Comparison of ENCODE assay signal across 1 cellular context in the genomic region with DNA sequence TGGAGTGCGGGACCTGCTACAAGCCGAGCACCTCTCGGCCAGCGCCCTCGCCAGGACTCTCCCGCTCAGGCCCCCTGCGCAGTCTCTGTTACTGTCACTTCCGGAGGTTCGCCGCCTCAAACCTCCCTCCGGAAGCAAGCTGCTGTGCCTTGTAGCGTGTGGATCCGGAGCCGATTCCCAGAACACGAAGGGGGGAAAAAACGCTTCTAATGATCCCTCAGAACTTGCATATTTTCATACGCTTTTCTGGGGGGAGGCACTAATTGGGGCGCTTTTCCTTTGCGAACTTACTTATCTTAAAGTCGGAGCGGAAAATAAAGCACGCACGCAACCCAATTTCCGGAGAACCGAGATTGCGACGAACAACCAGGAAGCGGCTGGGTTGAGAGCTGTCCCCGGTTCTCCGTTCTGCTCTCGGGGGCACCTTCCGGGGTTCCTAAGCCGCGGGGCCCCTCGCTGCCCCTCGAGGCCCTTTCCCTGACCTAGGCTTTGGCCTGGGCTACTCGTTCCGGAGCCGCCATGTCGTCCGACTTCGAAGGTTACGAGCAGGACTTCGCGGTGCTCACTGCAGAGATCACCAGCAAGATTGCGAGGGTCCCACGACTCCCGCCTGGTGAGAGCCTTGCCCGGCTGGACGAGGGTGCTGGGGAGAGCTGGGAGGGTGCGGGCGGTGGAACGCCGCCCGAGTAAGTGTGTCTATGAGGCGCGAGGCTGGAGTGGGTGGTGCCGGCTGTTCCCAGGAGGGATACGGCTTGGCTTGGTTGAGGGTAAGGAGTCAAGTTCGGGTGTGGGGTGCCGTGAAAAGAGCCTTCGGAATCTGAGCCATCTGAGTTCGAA.
TF ChIP-seq lines count a peak whose summit lies in the region.

A gene (plus strand): TSS at position 361 of the 837 bp plus-strand sequence. CDS start 159 bp downstream, at position 520.
A gene with protein sequence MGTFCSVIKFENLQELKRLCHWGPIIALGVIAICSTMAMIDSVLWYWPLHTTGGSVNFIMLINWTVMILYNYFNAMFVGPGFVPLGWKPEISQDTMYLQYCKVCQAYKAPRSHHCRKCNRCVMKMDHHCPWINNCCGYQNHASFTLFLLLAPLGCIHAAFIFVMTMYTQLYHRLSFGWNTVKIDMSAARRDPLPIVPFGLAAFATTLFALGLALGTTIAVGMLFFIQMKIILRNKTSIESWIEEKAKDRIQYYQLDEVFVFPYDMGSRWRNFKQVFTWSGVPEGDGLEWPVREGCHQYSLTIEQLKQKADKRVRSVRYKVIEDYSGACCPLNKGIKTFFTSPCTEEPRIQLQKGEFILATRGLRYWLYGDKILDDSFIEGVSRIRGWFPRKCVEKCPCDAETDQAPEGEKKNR (minus strand): TSS at position 60 of the 837 bp plus-strand sequence. CDS start 1,478 bp downstream, outside the sequence.

TF ChIP-seq in HepG2, 621 proteins besides CTCF, POLR2A, EP300 and RAD21 (continued from another document and continues in another):
- TF ChIP-seq, protein P1, sequence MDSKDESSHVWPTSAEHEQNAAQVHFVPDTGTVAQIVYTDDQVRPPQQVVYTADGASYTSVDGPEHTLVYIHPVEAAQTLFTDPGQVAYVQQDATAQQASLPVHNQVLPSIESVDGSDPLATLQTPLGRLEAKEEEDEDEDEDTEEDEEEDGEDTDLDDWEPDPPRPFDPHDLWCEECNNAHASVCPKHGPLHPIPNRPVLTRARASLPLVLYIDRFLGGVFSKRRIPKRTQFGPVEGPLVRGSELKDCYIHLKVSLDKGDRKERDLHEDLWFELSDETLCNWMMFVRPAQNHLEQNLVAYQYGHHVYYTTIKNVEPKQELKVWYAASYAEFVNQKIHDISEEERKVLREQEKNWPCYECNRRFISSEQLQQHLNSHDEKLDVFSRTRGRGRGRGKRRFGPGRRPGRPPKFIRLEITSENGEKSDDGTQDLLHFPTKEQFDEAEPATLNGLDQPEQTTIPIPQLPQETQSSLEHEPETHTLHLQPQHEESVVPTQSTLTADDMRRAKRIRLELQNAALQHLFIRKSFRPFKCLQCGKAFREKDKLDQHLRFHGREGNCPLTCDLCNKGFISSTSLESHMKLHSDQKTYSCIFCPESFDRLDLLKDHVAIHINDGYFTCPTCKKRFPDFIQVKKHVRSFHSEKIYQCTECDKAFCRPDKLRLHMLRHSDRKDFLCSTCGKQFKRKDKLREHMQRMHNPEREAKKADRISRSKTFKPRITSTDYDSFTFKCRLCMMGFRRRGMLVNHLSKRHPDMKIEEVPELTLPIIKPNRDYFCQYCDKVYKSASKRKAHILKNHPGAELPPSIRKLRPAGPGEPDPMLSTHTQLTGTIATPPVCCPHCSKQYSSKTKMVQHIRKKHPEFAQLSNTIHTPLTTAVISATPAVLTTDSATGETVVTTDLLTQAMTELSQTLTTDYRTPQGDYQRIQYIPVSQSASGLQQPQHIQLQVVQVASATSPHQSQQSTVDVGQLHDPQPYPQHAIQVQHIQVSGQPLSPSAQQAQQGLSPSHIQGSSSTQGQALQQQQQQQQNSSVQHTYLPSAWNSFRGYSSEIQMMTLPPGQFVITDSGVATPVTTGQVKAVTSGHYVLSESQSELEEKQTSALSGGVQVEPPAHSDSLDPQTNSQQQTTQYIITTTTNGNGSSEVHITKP (CRISPR knock-in tag; IDR thresholded peaks at IDR 0.05; ENCODE audit: low read depth), result 0 out of 2 replicates have a peak, but pooled peaks have one; percentile 10
- TF ChIP-seq ZFY (CRISPR knock-in tag; IDR thresholded peaks at IDR 0.05), result peak; percentile 61
- TF ChIP-seq ZNF567 (CRISPR knock-in tag; IDR thresholded peaks at IDR 0.05; ENCODE audit: borderline replicate concordance), result no peak
- no peak for TF ChIP-seq ZNF672 (CRISPR knock-in tag; IDR thresholded peaks at IDR 0.05)
- peak; percentile 87; the same call in 1 of the 2 replicates for TF ChIP-seq ZNF546 (CRISPR knock-in tag; conservative IDR thresholded peaks at IDR 0.05)
- TF ChIP-seq, protein P2, sequence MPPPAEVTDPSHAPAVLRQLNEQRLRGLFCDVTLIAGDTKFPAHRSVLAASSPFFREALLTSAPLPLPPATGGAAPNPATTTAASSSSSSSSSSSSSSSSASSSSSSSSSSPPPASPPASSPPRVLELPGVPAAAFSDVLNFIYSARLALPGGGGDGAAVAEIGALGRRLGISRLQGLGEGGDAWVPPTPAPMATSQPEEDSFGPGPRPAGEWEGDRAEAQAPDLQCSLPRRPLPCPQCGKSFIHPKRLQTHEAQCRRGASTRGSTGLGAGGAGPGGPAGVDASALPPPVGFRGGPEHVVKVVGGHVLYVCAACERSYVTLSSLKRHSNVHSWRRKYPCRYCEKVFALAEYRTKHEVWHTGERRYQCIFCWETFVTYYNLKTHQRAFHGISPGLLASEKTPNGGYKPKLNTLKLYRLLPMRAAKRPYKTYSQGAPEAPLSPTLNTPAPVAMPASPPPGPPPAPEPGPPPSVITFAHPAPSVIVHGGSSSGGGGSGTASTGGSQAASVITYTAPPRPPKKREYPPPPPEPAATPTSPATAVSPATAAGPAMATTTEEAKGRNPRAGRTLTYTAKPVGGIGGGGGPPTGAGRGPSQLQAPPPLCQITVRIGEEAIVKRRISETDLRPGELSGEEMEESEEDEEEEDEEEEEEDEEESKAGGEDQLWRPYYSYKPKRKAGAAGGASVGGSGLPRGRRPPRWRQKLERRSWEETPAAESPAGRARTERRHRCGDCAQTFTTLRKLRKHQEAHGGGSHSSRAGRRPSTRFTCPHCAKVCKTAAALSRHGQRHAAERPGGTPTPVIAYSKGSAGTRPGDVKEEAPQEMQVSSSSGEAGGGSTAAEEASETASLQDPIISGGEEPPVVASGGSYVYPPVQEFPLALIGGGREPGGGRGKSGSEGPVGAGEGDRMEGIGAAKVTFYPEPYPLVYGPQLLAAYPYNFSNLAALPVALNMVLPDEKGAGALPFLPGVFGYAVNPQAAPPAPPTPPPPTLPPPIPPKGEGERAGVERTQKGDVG (CRISPR knock-in tag; IDR thresholded peaks at IDR 0.05; ENCODE audit: borderline replicate concordance), result no peak; the same call in 1 of the 2 replicates
- TF ChIP-seq, protein P3, sequence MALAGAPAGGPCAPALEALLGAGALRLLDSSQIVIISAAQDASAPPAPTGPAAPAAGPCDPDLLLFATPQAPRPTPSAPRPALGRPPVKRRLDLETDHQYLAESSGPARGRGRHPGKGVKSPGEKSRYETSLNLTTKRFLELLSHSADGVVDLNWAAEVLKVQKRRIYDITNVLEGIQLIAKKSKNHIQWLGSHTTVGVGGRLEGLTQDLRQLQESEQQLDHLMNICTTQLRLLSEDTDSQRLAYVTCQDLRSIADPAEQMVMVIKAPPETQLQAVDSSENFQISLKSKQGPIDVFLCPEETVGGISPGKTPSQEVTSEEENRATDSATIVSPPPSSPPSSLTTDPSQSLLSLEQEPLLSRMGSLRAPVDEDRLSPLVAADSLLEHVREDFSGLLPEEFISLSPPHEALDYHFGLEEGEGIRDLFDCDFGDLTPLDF (CRISPR knock-in tag; IDR thresholded peaks at IDR 0.05), result peak; percentile 56; the same call in 1 of the 2 replicates
- no peak for TF ChIP-seq ZFP36L1 (CRISPR knock-in tag; IDR thresholded peaks at IDR 0.05)
- no peak for TF ChIP-seq FOXK2 (IDR thresholded peaks at IDR 0.05)
- TF ChIP-seq MAFG (CRISPR knock-in tag; IDR thresholded peaks at IDR 0.05), result no peak
- TF ChIP-seq ZBTB38 (CRISPR knock-in tag; IDR thresholded peaks at IDR 0.05), result no peak
- TF ChIP-seq PRPF4 (IDR thresholded peaks at IDR 0.05; ENCODE audit: low read depth, low read length, poor library complexity, severe bottlenecking), result peak; percentile 48
- no peak for TF ChIP-seq HNRNPUL1 (IDR thresholded peaks at IDR 0.05; ENCODE audit: low read depth, low read length)
- no peak for TF ChIP-seq ZNF484 (CRISPR knock-in tag; IDR thresholded peaks at IDR 0.05; ENCODE audit: borderline replicate concordance, low read depth)
- TF ChIP-seq, protein P4, sequence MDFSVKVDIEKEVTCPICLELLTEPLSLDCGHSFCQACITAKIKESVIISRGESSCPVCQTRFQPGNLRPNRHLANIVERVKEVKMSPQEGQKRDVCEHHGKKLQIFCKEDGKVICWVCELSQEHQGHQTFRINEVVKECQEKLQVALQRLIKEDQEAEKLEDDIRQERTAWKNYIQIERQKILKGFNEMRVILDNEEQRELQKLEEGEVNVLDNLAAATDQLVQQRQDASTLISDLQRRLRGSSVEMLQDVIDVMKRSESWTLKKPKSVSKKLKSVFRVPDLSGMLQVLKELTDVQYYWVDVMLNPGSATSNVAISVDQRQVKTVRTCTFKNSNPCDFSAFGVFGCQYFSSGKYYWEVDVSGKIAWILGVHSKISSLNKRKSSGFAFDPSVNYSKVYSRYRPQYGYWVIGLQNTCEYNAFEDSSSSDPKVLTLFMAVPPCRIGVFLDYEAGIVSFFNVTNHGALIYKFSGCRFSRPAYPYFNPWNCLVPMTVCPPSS (IDR thresholded peaks at IDR 0.05), result no peak
- TF ChIP-seq TOPORS (CRISPR knock-in tag; IDR thresholded peaks at IDR 0.05), result 0 out of 2 replicates have a peak, but pooled peaks have one; percentile 65
- TF ChIP-seq, protein P5, sequence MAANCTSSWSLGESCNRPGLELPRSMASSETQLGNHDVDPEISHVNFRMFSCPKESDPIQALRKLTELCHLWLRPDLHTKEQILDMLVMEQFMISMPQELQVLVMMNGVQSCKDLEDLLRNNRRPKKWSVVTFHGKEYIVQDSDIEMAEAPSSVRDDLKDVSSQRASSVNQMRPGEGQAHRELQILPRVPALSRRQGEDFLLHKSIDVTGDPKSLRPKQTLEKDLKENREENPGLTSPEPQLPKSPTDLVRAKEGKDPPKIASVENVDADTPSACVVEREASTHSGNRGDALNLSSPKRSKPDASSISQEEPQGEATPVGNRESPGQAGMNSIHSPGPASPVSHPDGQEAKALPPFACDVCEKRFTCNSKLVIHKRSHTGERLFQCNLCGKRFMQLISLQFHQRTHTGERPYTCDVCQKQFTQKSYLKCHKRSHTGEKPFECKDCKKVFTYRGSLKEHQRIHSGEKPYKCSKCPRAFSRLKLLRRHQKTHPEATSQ (CRISPR knock-in tag; IDR thresholded peaks at IDR 0.05; ENCODE audit: borderline replicate concordance), result peak; percentile 45; the same call in 1 of the 2 replicates
- no peak for TF ChIP-seq CEBPG (CRISPR knock-in tag; IDR thresholded peaks at IDR 0.05)
- TF ChIP-seq, protein P6, sequence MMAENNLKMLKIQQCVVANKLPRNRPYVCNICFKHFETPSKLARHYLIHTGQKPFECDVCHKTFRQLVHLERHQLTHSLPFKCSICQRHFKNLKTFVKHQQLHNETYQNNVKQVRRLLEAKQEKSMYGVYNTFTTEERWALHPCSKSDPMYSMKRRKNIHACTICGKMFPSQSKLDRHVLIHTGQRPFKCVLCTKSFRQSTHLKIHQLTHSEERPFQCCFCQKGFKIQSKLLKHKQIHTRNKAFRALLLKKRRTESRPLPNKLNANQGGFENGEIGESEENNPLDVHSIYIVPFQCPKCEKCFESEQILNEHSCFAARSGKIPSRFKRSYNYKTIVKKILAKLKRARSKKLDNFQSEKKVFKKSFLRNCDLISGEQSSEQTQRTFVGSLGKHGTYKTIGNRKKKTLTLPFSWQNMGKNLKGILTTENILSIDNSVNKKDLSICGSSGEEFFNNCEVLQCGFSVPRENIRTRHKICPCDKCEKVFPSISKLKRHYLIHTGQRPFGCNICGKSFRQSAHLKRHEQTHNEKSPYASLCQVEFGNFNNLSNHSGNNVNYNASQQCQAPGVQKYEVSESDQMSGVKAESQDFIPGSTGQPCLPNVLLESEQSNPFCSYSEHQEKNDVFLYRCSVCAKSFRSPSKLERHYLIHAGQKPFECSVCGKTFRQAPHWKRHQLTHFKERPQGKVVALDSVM (CRISPR knock-in tag; IDR thresholded peaks at IDR 0.05), result no peak
- no peak for TF ChIP-seq ZSCAN25 (CRISPR knock-in tag; IDR thresholded peaks at IDR 0.05)
- peak; percentile 95 for TF ChIP-seq ZNF343 (CRISPR knock-in tag; IDR thresholded peaks at IDR 0.05)
- no peak for TF ChIP-seq ZNF260 (CRISPR knock-in tag; IDR thresholded peaks at IDR 0.05; ENCODE audit: borderline replicate concordance, low read depth)
- TF ChIP-seq BORCS8-MEF2B (CRISPR knock-in tag; IDR thresholded peaks at IDR 0.05), result peak; percentile 29; the same call in 1 of the 2 replicates
- no peak; the same call in 1 of the 2 replicates for TF ChIP-seq ZNF460 (CRISPR knock-in tag; IDR thresholded peaks at IDR 0.05; ENCODE audit: borderline replicate concordance)
- TF ChIP-seq ASH2L (IDR thresholded peaks at IDR 0.05; ENCODE audit: insufficient read length, low read depth, low read length), result peak; percentile 100
- peak; percentile 13; the same call in 1 of the 2 replicates for TF ChIP-seq ZBTB20 (CRISPR knock-in tag; IDR thresholded peaks at IDR 0.05; ENCODE audit: borderline replicate concordance, low read depth)
- TF ChIP-seq FIP1L1 (IDR thresholded peaks at IDR 0.05; ENCODE audit: borderline replicate concordance, insufficient read depth, low read depth, low read length), result 0 out of 2 replicates have a peak, but pooled peaks have one; percentile 36
- TF ChIP-seq, protein P7, sequence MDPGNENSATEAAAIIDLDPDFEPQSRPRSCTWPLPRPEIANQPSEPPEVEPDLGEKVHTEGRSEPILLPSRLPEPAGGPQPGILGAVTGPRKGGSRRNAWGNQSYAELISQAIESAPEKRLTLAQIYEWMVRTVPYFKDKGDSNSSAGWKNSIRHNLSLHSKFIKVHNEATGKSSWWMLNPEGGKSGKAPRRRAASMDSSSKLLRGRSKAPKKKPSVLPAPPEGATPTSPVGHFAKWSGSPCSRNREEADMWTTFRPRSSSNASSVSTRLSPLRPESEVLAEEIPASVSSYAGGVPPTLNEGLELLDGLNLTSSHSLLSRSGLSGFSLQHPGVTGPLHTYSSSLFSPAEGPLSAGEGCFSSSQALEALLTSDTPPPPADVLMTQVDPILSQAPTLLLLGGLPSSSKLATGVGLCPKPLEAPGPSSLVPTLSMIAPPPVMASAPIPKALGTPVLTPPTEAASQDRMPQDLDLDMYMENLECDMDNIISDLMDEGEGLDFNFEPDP (CRISPR knock-in tag; conservative IDR thresholded peaks at IDR 0.05), result no peak
- no peak for TF ChIP-seq RFXANK (CRISPR knock-in tag; IDR thresholded peaks at IDR 0.05)
- TF ChIP-seq, protein P8, sequence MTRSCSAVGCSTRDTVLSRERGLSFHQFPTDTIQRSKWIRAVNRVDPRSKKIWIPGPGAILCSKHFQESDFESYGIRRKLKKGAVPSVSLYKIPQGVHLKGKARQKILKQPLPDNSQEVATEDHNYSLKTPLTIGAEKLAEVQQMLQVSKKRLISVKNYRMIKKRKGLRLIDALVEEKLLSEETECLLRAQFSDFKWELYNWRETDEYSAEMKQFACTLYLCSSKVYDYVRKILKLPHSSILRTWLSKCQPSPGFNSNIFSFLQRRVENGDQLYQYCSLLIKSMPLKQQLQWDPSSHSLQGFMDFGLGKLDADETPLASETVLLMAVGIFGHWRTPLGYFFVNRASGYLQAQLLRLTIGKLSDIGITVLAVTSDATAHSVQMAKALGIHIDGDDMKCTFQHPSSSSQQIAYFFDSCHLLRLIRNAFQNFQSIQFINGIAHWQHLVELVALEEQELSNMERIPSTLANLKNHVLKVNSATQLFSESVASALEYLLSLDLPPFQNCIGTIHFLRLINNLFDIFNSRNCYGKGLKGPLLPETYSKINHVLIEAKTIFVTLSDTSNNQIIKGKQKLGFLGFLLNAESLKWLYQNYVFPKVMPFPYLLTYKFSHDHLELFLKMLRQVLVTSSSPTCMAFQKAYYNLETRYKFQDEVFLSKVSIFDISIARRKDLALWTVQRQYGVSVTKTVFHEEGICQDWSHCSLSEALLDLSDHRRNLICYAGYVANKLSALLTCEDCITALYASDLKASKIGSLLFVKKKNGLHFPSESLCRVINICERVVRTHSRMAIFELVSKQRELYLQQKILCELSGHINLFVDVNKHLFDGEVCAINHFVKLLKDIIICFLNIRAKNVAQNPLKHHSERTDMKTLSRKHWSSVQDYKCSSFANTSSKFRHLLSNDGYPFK (CRISPR knock-in tag; IDR thresholded peaks at IDR 0.05; ENCODE audit: borderline replicate concordance), result peak; percentile 79; the same call in 1 of the 2 replicates
- no peak for TF ChIP-seq ZSCAN31 (CRISPR knock-in tag; IDR thresholded peaks at IDR 0.05; ENCODE audit: low read depth)
- TF ChIP-seq RFXAP (CRISPR knock-in tag; IDR thresholded peaks at IDR 0.05; ENCODE audit: borderline replicate concordance), result no peak
- no peak for TF ChIP-seq ZKSCAN1 (IDR thresholded peaks at IDR 0.05; ENCODE audit: low read length)
- no peak for TF ChIP-seq MAFK (conservative IDR thresholded peaks at IDR 0.05 in 1 of 2, IDR thresholded peaks at IDR 0.05 in 1 of 2; ENCODE audit: low read length in 2 of 2)
